ENCODE assay signal across 8 cellular contexts in the genomic region with DNA sequence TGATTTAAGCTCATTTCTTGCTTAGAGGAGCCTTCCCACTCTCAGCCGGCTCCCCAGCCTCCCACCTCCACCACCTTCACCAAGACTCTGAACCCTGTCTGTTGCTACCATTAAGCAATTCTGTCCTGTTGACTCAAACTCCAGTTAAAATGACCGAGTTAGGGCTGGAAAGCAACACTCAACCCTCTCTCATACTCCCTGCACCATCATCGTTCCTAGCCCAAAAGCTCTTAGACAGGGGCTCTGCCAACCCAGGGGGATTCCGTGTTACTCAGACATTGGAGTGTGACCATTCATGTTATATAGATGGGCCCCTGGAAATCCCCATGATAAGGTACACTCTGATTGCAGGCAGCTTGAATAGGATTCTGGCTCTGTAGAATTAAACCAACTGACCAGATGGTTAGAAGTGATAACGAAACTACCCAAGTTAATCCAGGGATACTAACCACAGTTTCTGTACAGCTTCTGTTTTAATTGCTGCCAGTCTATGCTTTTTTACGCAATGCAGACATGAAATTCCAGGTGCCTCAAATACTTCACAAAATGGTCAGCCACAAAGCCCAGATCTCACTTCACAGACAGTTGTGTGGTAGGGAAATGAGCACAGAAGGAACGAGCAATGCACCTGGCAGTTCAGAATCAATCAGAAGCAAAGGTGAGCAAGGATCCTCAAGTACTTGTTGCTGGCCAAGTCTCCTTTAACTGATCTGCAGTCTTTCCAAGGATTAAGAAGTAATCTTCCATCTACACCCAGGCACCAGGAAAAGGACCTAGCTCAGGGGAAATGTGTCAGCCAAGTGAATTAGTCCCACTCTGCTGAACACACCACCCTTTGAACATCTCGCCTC. TPM values are rescaled to one million over a fixed set of nuclear protein-coding genes. Genes with fewer than 3 reads are reported as not detected.
DNase-seq lines count a peak whose midpoint lies in the region; ATAC-seq, FAIRE-seq and TF ChIP-seq lines count a peak whose summit lies in the region.

No MANE protein-coding gene starts in this region.

- no peaks in the 10 kb centered on the region for H3K79me2 ChIP-seq in GM23338 (replicated peaks; ENCODE audit: insufficient read depth)

- H3K27me3 Mint-ChIP-seq in GM23338 (ENCODE audit: insufficient read depth, low read depth, poor library complexity) (peaks cover 63% of the 10 kb centered on the region), T-helper 17 cell (peaks cover 71% of the 10 kb centered on the region)

- H3K9me3 Mint-ChIP-seq in GM23338 = peaks cover 20% of the 10 kb centered on the region

- no peaks in the 10 kb centered on the region for H4K20me1 ChIP-seq in GM23338 (replicated peaks; ENCODE audit: insufficient read depth)

- H3K9me3 ChIP-seq in T-helper 17 cell (ENCODE audit: control insufficient read depth, low read length, poor library complexity, severe bottlenecking) (no peaks in the 10 kb centered on the region), kidney (ENCODE audit: control insufficient read depth in 1 of 2, low read length in 2 of 2) (no peaks in the 10 kb centered on the region)

- no peaks in the 10 kb centered on the region for H3K36me3 ChIP-seq in GM23338 (ENCODE audit: insufficient read depth)
- no peaks in the 10 kb centered on the region for H3K36me3 ChIP-seq in kidney (ENCODE audit: control insufficient read depth in 1 of 2, insufficient read depth in 2 of 2, low read length in 2 of 2)

- H3K4me1 ChIP-seq in GM23338 (ENCODE audit: insufficient read depth) = peaks cover 28% of the 10 kb centered on the region
- peaks cover 0 to 13% of the 10 kb centered on the region in 2 donors for H3K4me1 ChIP-seq in kidney (ENCODE audit: control insufficient read depth in 1 of 2, insufficient read depth in 1 of 2, low read depth in 1 of 2, low read length in 2 of 2)

- H3K27ac Mint-ChIP-seq in GM23338 (no peak overlapping the region), T-helper 17 cell (no peak overlapping the region)

- no peak for FAIRE-seq in kidney (lab: Jason Lieb, UNC)

- H3K4me1 Mint-ChIP-seq in GM23338 (peaks cover 40% of the 10 kb centered on the region), T-helper 17 cell (peaks cover 33% of the 10 kb centered on the region)

- H3K4me3 ChIP-seq in GM23338 (peak overlapping the region; percentile 89), kidney (ENCODE audit: low read length in 2 of 2) (peak overlapping the region; percentile 74 to 86)

- H2AFZ ChIP-seq in GM23338 = no peak overlapping the region

- intact Hi-C loops in kidney (cut with DNase I) = loop anchor here (10.0 kb wide), 1 partner anchor 442 kb away; no protein-coding TSS in a partner anchor

- H3K27ac ChIP-seq in GM23338 (ENCODE audit: low read depth) = no peak overlapping the region
- H3K27ac ChIP-seq in kidney (ENCODE audit: low read depth in 2 of 2, low read length in 2 of 2) = peak overlapping the region; percentile 41 to 42

- DNase-seq in Daoy (ENCODE audit: low read depth) (peak; percentile 74), GM23338 (ENCODE audit: low spot score) (no peak), T-helper 17 cell (no peak), kidney (no peak), cortex of kidney (lab: John Stamatoyannopoulos, UW) (no peak)
- no peak for DNase-seq in effector CD4-positive, alpha-beta T cell

- peaks cover 61% of the 10 kb centered on the region for H3K27me3 ChIP-seq in GM23338 (ENCODE audit: insufficient read depth)

- ATAC-seq in GM23338 (no peak), T-helper 17 cell (peak; percentile 64), GM21515 (IDR thresholded peaks at IDR 0.05; ENCODE audit: unreplicated experiment) (no peak), GM19324 (IDR thresholded peaks at IDR 0.05; ENCODE audit: low FRiP score, unreplicated experiment) (no peak)

- H3K36me3 Mint-ChIP-seq in GM23338 (ENCODE audit: low read depth) = peaks cover 33% of the 10 kb centered on the region
- H3K36me3 Mint-ChIP-seq in T-helper 17 cell (ENCODE audit: low read depth) = peaks cover 3% of the 10 kb centered on the region

- TF ChIP-seq CTCF in GM23338 (conservative IDR thresholded peaks at IDR 0.05; ENCODE audit: low read depth in 2 of 2) (no peak), kidney (IDR thresholded peaks at IDR 0.05; ENCODE audit: borderline replicate concordance, extremely low read depth, insufficient read depth) (no peak)

- H3K4me2 ChIP-seq in GM23338 = peak overlapping the region; percentile 99

- no peak overlapping the region for H3K9ac ChIP-seq in kidney (ENCODE audit: low read length in 2 of 2)

- H3K4me3 Mint-ChIP-seq in GM23338 (peak overlapping the region; percentile 88), T-helper 17 cell (peak overlapping the region; percentile 85)

- no peaks in the 10 kb centered on the region for H3F3A ChIP-seq in GM23338 (replicated peaks; ENCODE audit: low read depth)

- peaks cover 14% of the 10 kb centered on the region for H3K9me2 ChIP-seq in GM23338 (ENCODE audit: insufficient read depth)

TF ChIP-seq in GM23338, 12 proteins besides CTCF, POLR2A, EP300 and RAD21 (continues in another document):
- TF ChIP-seq, protein P1, sequence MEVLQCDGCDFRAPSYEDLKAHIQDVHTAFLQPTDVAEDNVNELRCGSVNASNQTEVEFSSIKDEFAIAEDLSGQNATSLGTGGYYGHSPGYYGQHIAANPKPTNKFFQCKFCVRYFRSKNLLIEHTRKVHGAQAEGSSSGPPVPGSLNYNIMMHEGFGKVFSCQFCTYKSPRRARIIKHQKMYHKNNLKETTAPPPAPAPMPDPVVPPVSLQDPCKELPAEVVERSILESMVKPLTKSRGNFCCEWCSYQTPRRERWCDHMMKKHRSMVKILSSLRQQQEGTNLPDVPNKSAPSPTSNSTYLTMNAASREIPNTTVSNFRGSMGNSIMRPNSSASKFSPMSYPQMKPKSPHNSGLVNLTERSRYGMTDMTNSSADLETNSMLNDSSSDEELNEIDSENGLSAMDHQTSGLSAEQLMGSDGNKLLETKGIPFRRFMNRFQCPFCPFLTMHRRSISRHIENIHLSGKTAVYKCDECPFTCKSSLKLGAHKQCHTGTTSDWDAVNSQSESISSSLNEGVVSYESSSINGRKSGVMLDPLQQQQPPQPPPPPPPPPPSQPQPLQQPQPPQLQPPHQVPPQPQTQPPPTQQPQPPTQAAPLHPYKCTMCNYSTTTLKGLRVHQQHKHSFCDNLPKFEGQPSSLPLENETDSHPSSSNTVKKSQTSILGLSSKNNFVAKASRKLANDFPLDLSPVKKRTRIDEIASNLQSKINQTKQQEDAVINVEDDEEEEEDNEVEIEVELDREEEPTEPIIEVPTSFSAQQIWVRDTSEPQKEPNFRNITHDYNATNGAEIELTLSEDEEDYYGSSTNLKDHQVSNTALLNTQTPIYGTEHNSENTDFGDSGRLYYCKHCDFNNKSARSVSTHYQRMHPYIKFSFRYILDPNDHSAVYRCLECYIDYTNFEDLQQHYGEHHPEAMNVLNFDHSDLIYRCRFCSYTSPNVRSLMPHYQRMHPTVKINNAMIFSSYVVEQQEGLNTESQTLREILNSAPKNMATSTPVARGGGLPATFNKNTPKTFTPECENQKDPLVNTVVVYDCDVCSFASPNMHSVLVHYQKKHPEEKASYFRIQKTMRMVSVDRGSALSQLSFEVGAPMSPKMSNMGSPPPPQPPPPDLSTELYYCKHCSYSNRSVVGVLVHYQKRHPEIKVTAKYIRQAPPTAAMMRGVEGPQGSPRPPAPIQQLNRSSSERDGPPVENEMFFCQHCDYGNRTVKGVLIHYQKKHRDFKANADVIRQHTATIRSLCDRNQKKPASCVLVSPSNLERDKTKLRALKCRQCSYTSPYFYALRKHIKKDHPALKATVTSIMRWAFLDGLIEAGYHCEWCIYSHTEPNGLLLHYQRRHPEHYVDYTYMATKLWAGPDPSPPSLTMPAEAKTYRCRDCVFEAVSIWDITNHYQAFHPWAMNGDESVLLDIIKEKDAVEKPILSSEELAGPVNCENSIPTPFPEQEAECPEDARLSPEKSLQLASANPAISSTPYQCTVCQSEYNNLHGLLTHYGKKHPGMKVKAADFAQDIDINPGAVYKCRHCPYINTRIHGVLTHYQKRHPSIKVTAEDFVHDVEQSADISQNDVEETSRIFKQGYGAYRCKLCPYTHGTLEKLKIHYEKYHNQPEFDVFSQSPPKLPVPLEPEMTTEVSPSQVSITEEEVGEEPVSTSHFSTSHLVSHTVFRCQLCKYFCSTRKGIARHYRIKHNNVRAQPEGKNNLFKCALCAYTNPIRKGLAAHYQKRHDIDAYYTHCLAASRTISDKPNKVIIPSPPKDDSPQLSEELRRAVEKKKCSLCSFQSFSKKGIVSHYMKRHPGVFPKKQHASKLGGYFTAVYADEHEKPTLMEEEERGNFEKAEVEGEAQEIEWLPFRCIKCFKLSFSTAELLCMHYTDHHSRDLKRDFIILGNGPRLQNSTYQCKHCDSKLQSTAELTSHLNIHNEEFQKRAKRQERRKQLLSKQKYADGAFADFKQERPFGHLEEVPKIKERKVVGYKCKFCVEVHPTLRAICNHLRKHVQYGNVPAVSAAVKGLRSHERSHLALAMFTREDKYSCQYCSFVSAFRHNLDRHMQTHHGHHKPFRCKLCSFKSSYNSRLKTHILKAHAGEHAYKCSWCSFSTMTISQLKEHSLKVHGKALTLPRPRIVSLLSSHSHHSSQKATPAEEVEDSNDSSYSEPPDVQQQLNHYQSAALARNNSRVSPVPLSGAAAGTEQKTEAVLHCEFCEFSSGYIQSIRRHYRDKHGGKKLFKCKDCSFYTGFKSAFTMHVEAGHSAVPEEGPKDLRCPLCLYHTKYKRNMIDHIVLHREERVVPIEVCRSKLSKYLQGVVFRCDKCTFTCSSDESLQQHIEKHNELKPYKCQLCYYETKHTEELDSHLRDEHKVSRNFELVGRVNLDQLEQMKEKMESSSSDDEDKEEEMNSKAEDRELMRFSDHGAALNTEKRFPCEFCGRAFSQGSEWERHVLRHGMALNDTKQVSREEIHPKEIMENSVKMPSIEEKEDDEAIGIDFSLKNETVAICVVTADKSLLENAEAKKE (CRISPR knock-in tag; IDR thresholded peaks at IDR 0.05) = no peak
- no peak for TF ChIP-seq CREB1 (CRISPR knock-in tag; IDR thresholded peaks at IDR 0.05; ENCODE audit: low read depth)
- no peak for TF ChIP-seq NANOG (IDR thresholded peaks at IDR 0.05; ENCODE audit: borderline replicate concordance)
- TF ChIP-seq JUNB (IDR thresholded peaks at IDR 0.05; ENCODE audit: unreplicated experiment) = no peak

RNA-seq across cellular contexts. Expression of a gene that starts 2.1 kb away (rescaled TPM):
- total RNA-seq in Daoy (2014; rRNA removed; shearing (Covaris generic)) = 1.4 and 1.5 TPM in 2 replicates
- 1.7 and 1.8 TPM in 2 replicates for total RNA-seq in GM23338 (2014; rRNA removed; shearing (Covaris generic))
- polyA plus RNA-seq in GM23338 (2016; fragmentation: Nextera tagmentation; extraction: Ambion mirVana) (1.1 and 1.4 TPM in 2 replicates), kidney (ENCODE audit: insufficient read depth, low read depth, low replicate concordance) (5.3 TPM)
- total RNA-seq in T-helper 17 cell (not detected), kidney (2.1 TPM)

RNA-seq across cellular contexts. Expression of a gene that starts 25.9 kb away (rescaled TPM):
- total RNA-seq in Daoy (2014; rRNA removed; shearing (Covaris generic)) = 13.5 and 15.9 TPM in 2 replicates
- total RNA-seq in GM23338 (2014; rRNA removed; shearing (Covaris generic)) = 11.9 and 15.0 TPM in 2 replicates
- polyA plus RNA-seq in GM23338 (2016; fragmentation: Nextera tagmentation; extraction: Ambion mirVana) (25.5 and 26.1 TPM in 2 replicates), kidney (ENCODE audit: insufficient read depth, low read depth, low replicate concordance) (28.2 TPM)
- total RNA-seq in T-helper 17 cell (10 to 100 TPM; 64.4 to 70.0 TPM), kidney (41.6 TPM)
